Comparison of ENCODE assay signal across 9 cellular contexts in genomic region chr4:47531954-47532321, GRCh38. TPM values are rescaled to one million over a fixed set of nuclear protein-coding genes. Genes with fewer than 3 reads are reported as not detected.
DNase-seq lines count a peak whose midpoint lies in the region; FAIRE-seq and TF ChIP-seq lines count a peak whose summit lies in the region.
"Had no signal": no experiment of that assay in that cellular context is flagged by ENCODE, and none has a peak within 500 bp of the region (broad histone marks: within the 10 kb centered on the region; RNA-seq: fewer than 3 reads in every experiment).

No MANE protein-coding gene starts in this region.

- intact Hi-C loops in CD4-positive, alpha-beta memory T cell (cut with micrococcal nuclease), result loop anchor here (1.0 to 5.0 kb wide), 2 partner anchors 45 to 69 kb away; partner anchors contain the start of genes ATP10D and COMMD8
- intact Hi-C loops in kidney (cut with DNase I), result no loop called here

- H3K4me3 ChIP-seq in CD4-positive, alpha-beta memory T cell (ENCODE audit: low read length in 2 of 2), result peak overlapping the region in 1 of 2 donors; percentile 6
- no peak overlapping the region for H3K4me3 ChIP-seq in HUES6 (ENCODE audit: low read depth, low read length)
- H3K4me3 ChIP-seq in kidney (ENCODE audit: low read length in 2 of 2), result no peak overlapping the region

- DNase-seq in CD4-positive, alpha-beta memory T cell, result no peak
- DNase-seq in occipital lobe (lab: John Stamatoyannopoulos, UW) (peak; percentile 34), kidney (no peak), 8988T (no peak), DMS79 treated with DMSO at 0.1 percent for 48 hours (lab: John Stamatoyannopoulos, UW) (no peak)
- DNase-seq in activated effector memory CD4-positive, alpha-beta T cell treated with Interleukin-2 at 50 U/mL for 16 hours, result no peak

- peaks cover 40% of the 10 kb centered on the region for H3K4me1 ChIP-seq in CD4-positive, alpha-beta memory T cell (ENCODE audit: insufficient read depth, low read length)
- H3K4me1 ChIP-seq in HUES6 (ENCODE audit: control insufficient read depth, insufficient read depth, low read length) (peaks cover 9% of the 10 kb centered on the region), kidney (ENCODE audit: control insufficient read depth in 1 of 2, insufficient read depth in 1 of 2, low read depth in 1 of 2, low read length in 2 of 2) (peaks cover 4 to 8% of the 10 kb centered on the region in 2 donors)

- no peak overlapping the region for H3K9ac ChIP-seq in HUES6 (ENCODE audit: low read length)
- H3K9ac ChIP-seq in kidney (ENCODE audit: low read length in 2 of 2), result no peak overlapping the region

- no peaks in the 10 kb centered on the region for H3K36me3 ChIP-seq in CD4-positive, alpha-beta memory T cell (ENCODE audit: insufficient read depth, low read length)
- no peaks in the 10 kb centered on the region for H3K36me3 ChIP-seq in HUES6 (ENCODE audit: control insufficient read depth, insufficient read depth, low read length)
- peaks cover 5 to 14% of the 10 kb centered on the region in 2 donors for H3K36me3 ChIP-seq in kidney (ENCODE audit: control insufficient read depth in 1 of 2, insufficient read depth in 2 of 2, low read length in 2 of 2)

- H3K27ac Mint-ChIP-seq in CD4-positive, alpha-beta memory T cell, result peak overlapping the region; percentile 56 to 88 (median 77)
- H3K27ac Mint-ChIP-seq: memory B cell had no signal

- no peak for TF ChIP-seq CTCF in kidney (IDR thresholded peaks at IDR 0.05; ENCODE audit: borderline replicate concordance, extremely low read depth, insufficient read depth)

- peaks cover 3 to 17% of the 10 kb centered on the region in 2 donors for H3K36me3 Mint-ChIP-seq in CD4-positive, alpha-beta memory T cell

- CTCF ChIA-PET in CD4-positive, alpha-beta memory T cell (lab: Charles Lee; ENCODE audit: partially characterized antibody), result interaction anchor here (1.1 to 1.8 kb wide), 3 partner anchors 9 to 150 kb away, joined by 3 to 8 read pairs (median 4); no protein-coding TSS in a partner anchor

- H3K4me1 Mint-ChIP-seq in CD4-positive, alpha-beta memory T cell, result peaks cover 35 to 47% (median 43%) of the 10 kb centered on the region in 4 donors

- H3K9me3 ChIP-seq in CD4-positive, alpha-beta memory T cell (ENCODE audit: control insufficient read depth in 1 of 2, low read length in 2 of 2), result no peaks in the 10 kb centered on the region
- H3K9me3 ChIP-seq in HUES6 (ENCODE audit: control insufficient read depth, insufficient read depth, low read depth, low read length) (peaks cover 3% of the 10 kb centered on the region; the same call in 1 of the 2 replicates), kidney (ENCODE audit: control insufficient read depth in 1 of 2, low read length in 2 of 2) (peaks cover 0 to 6% of the 10 kb centered on the region in 2 donors)

- H3K27me3 Mint-ChIP-seq in CD4-positive, alpha-beta memory T cell, result no peaks in the 10 kb centered on the region
- H3K27me3 Mint-ChIP-seq: memory B cell had no signal

- H3K27ac ChIP-seq in CD4-positive, alpha-beta memory T cell (ENCODE audit: low read depth, low read length), result no peak overlapping the region
- H3K27ac ChIP-seq in HUES6 (ENCODE audit: low read depth, low read length) (0 out of 2 replicates have a peak overlapping the region, but pooled peaks have one; percentile 32), cingulate gyrus (ENCODE audit: low read depth, low read length) (peak overlapping the region; percentile 15), kidney (ENCODE audit: low read depth in 2 of 2, low read length in 2 of 2) (peak overlapping the region in 1 of 2 donors; percentile 13)

- no peaks in the 10 kb centered on the region for H3K27me3 ChIP-seq in CD4-positive, alpha-beta memory T cell (ENCODE audit: insufficient read depth, low read length)
- H3K27me3 ChIP-seq in HUES6 (ENCODE audit: control insufficient read depth, insufficient read depth, low read length), result no peaks in the 10 kb centered on the region

- H3K4me3 Mint-ChIP-seq in CD4-positive, alpha-beta memory T cell, result peak overlapping the region in 7 of 8 donors; percentile 18 to 82 (median 72)

- peaks cover 0 to 19% (median 5%) of the 10 kb centered on the region in 8 donors for H3K9me3 Mint-ChIP-seq in CD4-positive, alpha-beta memory T cell
- H3K9me3 Mint-ChIP-seq: memory B cell had no signal

- FAIRE-seq in kidney (lab: Jason Lieb, UNC), result no peak

- POLR2A ChIA-PET in CD4-positive, alpha-beta memory T cell (lab: Charles Lee; ENCODE audit: partially characterized antibody), result interaction anchor here (1.6 to 1.8 kb wide), 3 partner anchors 47 to 306 kb away, joined by 3 to 12 read pairs (median 4); partner anchors contain the start of genes ATP10D, COMMD8 and CORIN

RNA-seq across cellular contexts. Expression of gene ATP10D, which starts 46.9 kb away (rescaled TPM):
- 1 to 10 TPM; 3.1 to 4.2 TPM for total RNA-seq in CD4-positive, alpha-beta memory T cell
- polyA plus RNA-seq in CD4-positive, alpha-beta memory T cell, result 1 to 10 TPM; 2.0 to 2.7 TPM
- total RNA-seq in occipital lobe (11.2 TPM), kidney (43.6 TPM)
- polyA plus RNA-seq in kidney (ENCODE audit: insufficient read depth, low read depth, low replicate concordance), result 10.4 TPM
